In the genomic region with DNA sequence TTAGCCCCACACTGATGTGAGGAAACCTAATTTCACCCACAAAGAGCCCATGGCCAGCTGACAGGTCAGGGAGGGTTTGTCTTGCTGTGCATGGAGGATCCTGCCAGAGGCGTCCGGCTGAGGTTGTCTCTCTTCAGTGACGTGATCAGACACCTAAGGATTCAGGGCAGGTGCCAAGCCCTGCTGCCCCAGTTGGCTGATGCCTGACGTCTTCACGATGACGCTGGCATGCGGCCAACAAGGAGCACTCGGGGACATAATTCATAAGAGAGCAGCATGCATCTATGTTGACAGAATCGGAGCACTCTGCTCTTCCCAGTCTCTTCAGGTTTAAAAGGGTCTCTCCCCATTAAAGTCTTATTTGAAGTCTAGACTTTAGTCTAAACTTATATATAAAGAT, we compare ENCODE assay signal across 1 cellular context.
TF ChIP-seq lines count a peak whose summit lies in the region.

No MANE protein-coding gene starts in this region.

TF ChIP-seq in HepG2, 621 proteins besides CTCF, POLR2A, EP300 and RAD21:
- TF ChIP-seq ZNF263 (CRISPR knock-in tag; IDR thresholded peaks at IDR 0.05), result no peak
- TF ChIP-seq CREB1 (IDR thresholded peaks at IDR 0.05), result 0 out of 2 replicates have a peak, but pooled peaks have one; percentile 39
- no peak for TF ChIP-seq CREB1 (CRISPR knock-in tag; IDR thresholded peaks at IDR 0.05)
